12 cellular contexts compared by ENCODE assay signal in genomic region chr4:70818173-70818856, GRCh38. TPM values are rescaled to one million over a fixed set of nuclear protein-coding genes. Genes with fewer than 3 reads are reported as not detected.
DNase-seq lines count a peak whose midpoint lies in the region; ATAC-seq, FAIRE-seq and TF ChIP-seq lines count a peak whose summit lies in the region.
"Had no signal": no experiment of that assay in that cellular context is flagged by ENCODE, and none has a peak within 500 bp of the region (broad histone marks: within the 10 kb centered on the region; RNA-seq: fewer than 3 reads in every experiment).

No MANE protein-coding gene starts in this region.

- H2AFZ ChIP-seq in HepG2 (ENCODE audit: low read length) = no peak overlapping the region

- TF ChIP-seq POLR2A in HepG2 (IDR thresholded peaks at IDR 0.05; ENCODE audit: insufficient read depth in 1 of 2, low read depth in 2 of 2, low read length in 2 of 2) = no peak
- no peak for TF ChIP-seq POLR2A in right lobe of liver (IDR thresholded peaks at IDR 0.05)

- no peak overlapping the region for H3K4me3 Mint-ChIP-seq in WTC11

- TF ChIP-seq EP300 in HepG2 (IDR thresholded peaks at IDR 0.05; ENCODE audit: low read depth in 2 of 2, low read length in 2 of 2) (no peak), HepG2 (CRISPR knock-in tag; IDR thresholded peaks at IDR 0.05; ENCODE audit: borderline replicate concordance) (no peak)

- H3K4me1 ChIP-seq in HepG2 (ENCODE audit: insufficient read depth, low read length) (no peaks in the 10 kb centered on the region), right lobe of liver (no peaks in the 10 kb centered on the region)

- no TSS peak for BruUV-seq in HepG2 (replicated peaks; lab: Mats Ljungman, UMichigan)

- no peak overlapping the region for H3K4me3 ChIP-seq in HepG2 (replicated peaks in 1 of 3; ENCODE audit: insufficient read depth in 1 of 3, low read depth in 2 of 3, low read length in 3 of 3)
- H3K4me3 ChIP-seq in right lobe of liver = no peak overlapping the region

- in situ Hi-C loops in HepG2 (cut with HindIII; ENCODE audit: extremely low pct_ligation_motif_present, low pct_unique_long_range_greater_than_20kb) = no loop called here

- H3K9ac ChIP-seq in HepG2 (ENCODE audit: insufficient read depth, low read depth, low read length) = no peak overlapping the region

- no peaks in the 10 kb centered on the region for H4K20me1 ChIP-seq in HepG2 (ENCODE audit: insufficient read depth, low read length)

- intact Hi-C loops in HepG2 (cut with micrococcal nuclease; ENCODE audit: unreplicated experiment) = no loop called here
- intact Hi-C loops in right lobe of liver (cut with DNase I) = no loop called here
- intact Hi-C loops in left cardiac atrium (cut with DNase I) = no loop called here

- H3K36me3 ChIP-seq in HepG2 (replicated peaks in 1 of 2; ENCODE audit: control insufficient read depth in 1 of 2, insufficient read depth in 2 of 2, low read length in 2 of 2) (peaks cover 0 to 22% of the 10 kb centered on the region in 2 experiments; a peak in 3 of 5 replicates), right lobe of liver (peaks cover 0 to 45% (median 12%) of the 10 kb centered on the region in 4 donors)

- H3K4me2 ChIP-seq in HepG2 (ENCODE audit: low read depth, low read length) = no peak overlapping the region

- H3K9me3 Mint-ChIP-seq in WTC11 = no peaks in the 10 kb centered on the region

- no peaks in the 10 kb centered on the region for H3K27me3 Mint-ChIP-seq in WTC11 (ENCODE audit: low read depth)

- H3K27ac ChIP-seq in HepG2 (ENCODE audit: extremely low read length, insufficient read depth, low read length) = no peak overlapping the region
- H3K27ac ChIP-seq in right lobe of liver = no peak overlapping the region

- CTCF ChIA-PET in HepG2 (lab: Yijun Ruan, JAX; ENCODE audit: low intra/inter-chr PET ratio, low total read pairs) = no interaction called here
- CTCF ChIA-PET in WTC11 (lab: Charles Lee) = no interaction called here

- H3K4me1 Mint-ChIP-seq in WTC11 = no peaks in the 10 kb centered on the region

- H3K27ac Mint-ChIP-seq in WTC11 = 0 out of 2 replicates have a peak overlapping the region, but pooled peaks have one; percentile 4

- TF ChIP-seq RAD21 in HepG2 (CRISPR knock-in tag; IDR thresholded peaks at IDR 0.05) = no peak

- H3K79me2 ChIP-seq in HepG2 (ENCODE audit: insufficient read depth, low read length) = no peaks in the 10 kb centered on the region

- POLR2A ChIA-PET in HepG2 (lab: Yijun Ruan, JAX) = interaction anchor here (0.6 kb wide), 1 partner anchor 36 kb away, joined by 3 read pairs; no protein-coding TSS in a partner anchor
- POLR2A ChIA-PET in WTC11 (lab: Charles Lee) = no interaction called here

- TF ChIP-seq CTCF in HepG2 (CRISPR knock-in tag; IDR thresholded peaks at IDR 0.05) = no peak
- no peak for TF ChIP-seq CTCF in right lobe of liver (IDR thresholded peaks at IDR 0.05)
- no peak for TF ChIP-seq CTCF in WTC11 (IDR thresholded peaks at IDR 0.05)

- FAIRE-seq in HepG2 (lab: Jason Lieb, UNC) = no peak
- FAIRE-seq: small intestine had no signal

- H3K9me3 ChIP-seq in HepG2 (ENCODE audit: low read length) (no peaks in the 10 kb centered on the region), right lobe of liver (no peaks in the 10 kb centered on the region)

- H3K27me3 ChIP-seq in HepG2 (ENCODE audit: control insufficient read depth in 1 of 2, insufficient read depth in 2 of 2, low read length in 2 of 2) (no peaks in the 10 kb centered on the region), right lobe of liver (no peaks in the 10 kb centered on the region)

- DNase-seq in HepG2 (ENCODE audit: low spot score) (no peak), right lobe of liver (no peak), WTC11 (ENCODE audit: low spot score) (no peak), NCI-H146 treated with DMSO at 0.1 percent for 48 hours (lab: John Stamatoyannopoulos, UW; ENCODE audit: unreplicated experiment) (no peak), NCI-H524 (lab: John Stamatoyannopoulos, UW) (no peak), middle frontal gyrus (ENCODE audit: extremely low spot score, low spot score) (no peak), left cardiac atrium (no peak)
- DNase-seq: activated CD4-positive, alpha-beta T cell treated with anti-CD3 and anti-CD28 coated beads, Interleukin-2, amount 50 U/mL, for 1 hour; amygdala; NCI-H2081; small intestine had no signal

- no peak for ATAC-seq in HepG2
- ATAC-seq in right lobe of liver = no peak
- ATAC-seq in HG02885 (IDR thresholded peaks at IDR 0.05; ENCODE audit: poor library complexity, unreplicated experiment) = peak; percentile 57
- ATAC-seq in WTC11 = no peak
- ATAC-seq in left cardiac atrium = no peak

- H3K36me3 Mint-ChIP-seq in WTC11 = peaks cover 43% of the 10 kb centered on the region

- 96% methylated on average over 5 of the region's 5 CpGs for WGBS in HepG2 (ENCODE audit: low lambda C conversion rate)
- WGBS in right lobe of liver (ENCODE audit: insufficient coverage, low coverage, low lambda C conversion rate, missing lambda C conversion rate) = 87% methylated on average over 4 of the region's 5 CpGs

TF ChIP-seq in HepG2, 621 proteins besides CTCF, POLR2A, EP300 and RAD21:
- TF ChIP-seq ZNF691 (CRISPR knock-in tag; IDR thresholded peaks at IDR 0.05; ENCODE audit: borderline replicate concordance, low read depth) (no peak), MBD4 (IDR thresholded peaks at IDR 0.05; ENCODE audit: borderline replicate concordance, low read length) (0 out of 2 replicates have a peak, but pooled peaks have one; percentile 26)

TF ChIP-seq in WTC11, 78 proteins besides CTCF, POLR2A, EP300 and RAD21:
- TF ChIP-seq TCF7 (CRISPR knock-in tag; IDR thresholded peaks at IDR 0.05; ENCODE audit: low read depth) (no peak), MXD4 (CRISPR knock-in tag; IDR thresholded peaks at IDR 0.05; ENCODE audit: borderline replicate concordance) (no peak), ATF6 (CRISPR knock-in tag; IDR thresholded peaks at IDR 0.05) (no peak), ZBTB43 (CRISPR knock-in tag; IDR thresholded peaks at IDR 0.05) (no peak), E2F4 (CRISPR knock-in tag; IDR thresholded peaks at IDR 0.05; ENCODE audit: borderline replicate concordance, low read depth) (no peak)

RNA-seq across cellular contexts. Expression of gene GRSF1, which starts 21.4 kb away (rescaled TPM):
- total RNA-seq in HepG2 (2016; rRNA removed; fragmentation: Illumina TruSeq; extraction: Trizol) (103 and 129 TPM in 2 replicates), right lobe of liver (10 to 100 TPM; 26.8 to 42.2 (median 34.2) TPM), WTC11 (2021) (84.6 to 98.5 TPM (median 84.7 TPM) in 3 replicates), left cardiac atrium (10 to 100 TPM; 64.4 to 79.7 TPM)
- total RNA-seq in HepG2 (2016; cell fraction: cytosol; rRNA removed; fragmentation: Illumina TruSeq; extraction: Trizol; ENCODE audit: low read depth) = 14.7 and 16.8 TPM in 2 replicates
- 101 and 129 TPM in 2 replicates for total RNA-seq in HepG2 (2016; cell fraction: insoluble cytoplasmic fraction; rRNA removed; fragmentation: Illumina TruSeq; extraction: Trizol)
- total RNA-seq in HepG2 (2016; cell fraction: membrane; rRNA removed; fragmentation: Illumina TruSeq; extraction: Trizol) = 43.8 and 46.7 TPM in 2 replicates
- total RNA-seq in HepG2 (2016; cell fraction: nucleus; rRNA removed; fragmentation: Illumina TruSeq; extraction: Trizol) = 46.5 and 52.3 TPM in 2 replicates
- 48.3 and 66.5 TPM in 2 replicates for polyA plus RNA-seq in HepG2 (2011; rRNA removed)
- 27.0 and 38.1 TPM in 2 replicates for polyA plus RNA-seq in HepG2 (2011; cell fraction: cytosol; rRNA removed)
- polyA plus RNA-seq in HepG2 (2011; cell fraction: nucleus; rRNA removed) = 17.7 and 23.5 TPM in 2 replicates
- polyA plus RNA-seq in HepG2 (2012) = 44.1 and 52.7 TPM in 2 replicates
- polyA plus RNA-seq in HepG2 (2016; cell fraction: cytosol; fragmentation: Illumina TruSeq; extraction: Trizol; ENCODE audit: low read depth) = 10.1 and 11.7 TPM in 2 replicates
- 120 and 122 TPM in 2 replicates for polyA plus RNA-seq in HepG2 (2016; cell fraction: insoluble cytoplasmic fraction; fragmentation: Illumina TruSeq; extraction: Trizol; ENCODE audit: low read depth)
- 23.5 and 26.4 TPM in 2 replicates for polyA plus RNA-seq in HepG2 (2016; cell fraction: membrane; fragmentation: Illumina TruSeq; extraction: Trizol; ENCODE audit: low read depth)
- 77.4 and 82.2 TPM in 2 replicates for polyA plus RNA-seq in HepG2 (2016; cell fraction: nucleus; fragmentation: Illumina TruSeq; extraction: Trizol; ENCODE audit: insufficient read depth, low read depth)
- 15.2 and 22.8 TPM in 2 replicates for polyA minus RNA-seq in HepG2 (2011; rRNA and poly(A)+ RNA removed; ENCODE audit: low replicate concordance)
- 37.9 and 38.2 TPM in 2 replicates for polyA minus RNA-seq in HepG2 (2011; cell fraction: cytosol; rRNA and poly(A)+ RNA removed)
- 28.3 and 37.0 TPM in 2 replicates for polyA minus RNA-seq in HepG2 (2011; cell fraction: nucleus; rRNA and poly(A)+ RNA removed)
